11 cellular contexts compared by ENCODE assay signal in genomic region chr12:126198966-126199692, GRCh38.
"Had no signal": no experiment of that assay in that cellular context is flagged by ENCODE, and none has a peak within 500 bp of the region (broad histone marks: within the 10 kb centered on the region; RNA-seq: fewer than 3 reads in every experiment).

No MANE protein-coding gene starts in this region.

- DNase-seq: activated CD4-positive, alpha-beta T cell treated with anti-CD3 and anti-CD28 coated beads for 1 hour; activated CD4-positive, alpha-beta T cell treated with anti-CD3 and anti-CD28 coated beads, Interleukin-2, amount 50 U/mL, for 4 hours; activated naive CD4-positive, alpha-beta T cell treated with Interleukin-2 at 50 U/mL for 16 hours; aorta; foreskin fibroblast; glutamatergic neuron; T-helper 1 cell; T1000 had no signal

- ATAC-seq: activated T-helper 17 cell treated with anti-CD3 and anti-CD28 coated beads, Interleukin-2, amount 50 U/mL, for 72 hours; stimulated activated effector memory CD8-positive, alpha-beta T cell treated with anti-CD3 and anti-CD28 coated beads, Interleukin-12 subunit alpha, Interleukin-12 subunit beta, amount 100 ng/mL, for 72 hours had no signal

- H3K27ac ChIP-seq: VCaP had no signal
